ENCODE assay signal across 8 cellular contexts in genomic region chr5:139848508-139849100, GRCh38. TPM values are rescaled to one million over a fixed set of nuclear protein-coding genes. Genes with fewer than 3 reads are reported as not detected.
A peak's percentile ranks its signal among the peaks of the same experiment; 100 is the strongest.
DNase-seq lines count a peak whose midpoint lies in the region; ATAC-seq and TF ChIP-seq lines count a peak whose summit lies in the region.

No MANE protein-coding gene starts in this region.

- peaks cover 16% of the 10 kb centered on the region for H3K27me3 Mint-ChIP-seq in activated T-cell treated with anti-CD3 and anti-CD28 coated beads, Interleukin-2, amount 50 U/mL, for 4 hours (ENCODE audit: low read depth)

- H3K27ac ChIP-seq in left ventricle myocardium inferior (replicated peaks) (peak overlapping the region; percentile 76), skin epidermis (peak overlapping the region in 13 of 21 experiments; percentile 33 to 86 (median 68))

- intact Hi-C loops in left ventricle myocardium inferior (cut with micrococcal nuclease), result loop anchor here (10.0 kb wide), 1 partner anchor 54 kb away; the partner anchor contains the start of gene PSD2

- no peaks in the 10 kb centered on the region for H3K9me3 Mint-ChIP-seq in activated T-cell treated with anti-CD3 and anti-CD28 coated beads, Interleukin-2, amount 50 U/mL, for 4 hours

- H3K36me3 Mint-ChIP-seq in activated T-cell treated with anti-CD3 and anti-CD28 coated beads, Interleukin-2, amount 50 U/mL, for 4 hours (ENCODE audit: insufficient read depth), result no peaks in the 10 kb centered on the region

- no peaks in the 10 kb centered on the region for H3K9me3 ChIP-seq in left ventricle myocardium inferior (replicated peaks)

- peaks cover 40% of the 10 kb centered on the region for H3K4me1 ChIP-seq in left ventricle myocardium inferior

- DNase-seq in AG04449 (ENCODE audit: low read depth, low spot score) (no peak), left ventricle myocardium inferior (no peak), NCI-H526 (lab: John Stamatoyannopoulos, UW) (no peak), SW480 (ENCODE audit: low spot score) (no peak), SHP77 treated with DMSO at 0.1 percent for 48 hours (lab: John Stamatoyannopoulos, UW) (no peak)
- DNase-seq in activated T-cell treated with anti-CD3 and anti-CD28 coated beads, Interleukin-2, amount 50 U/mL, for 4 hours, result peak; percentile 25

- TF ChIP-seq CTCF in AG04449 (IDR thresholded peaks at IDR 0.05; ENCODE audit: insufficient read depth, low read length, missing control alignments) (no peak), left ventricle myocardium inferior (IDR thresholded peaks at IDR 0.05; ENCODE audit: borderline replicate concordance) (no peak)

- CTCF ChIA-PET in AG04449 (lab: Yijun Ruan, JAX), result interaction anchor here (1.0 to 7.6 kb wide), 7 partner anchors 10 to 120 kb away, joined by 3 to 53 read pairs (median 6); no protein-coding TSS in a partner anchor

- H3K4me1 Mint-ChIP-seq in activated T-cell treated with anti-CD3 and anti-CD28 coated beads, Interleukin-2, amount 50 U/mL, for 4 hours (ENCODE audit: low read depth), result peaks cover 16% of the 10 kb centered on the region

- peak; percentile 8 for ATAC-seq in HG02610 (IDR thresholded peaks at IDR 0.05; ENCODE audit: unreplicated experiment)
- peak in 1 of 2 donors; percentile 30 for ATAC-seq in activated T-cell treated with anti-CD3 and anti-CD28 coated beads, Interleukin-2, amount 50 U/mL, for 4 hours

- POLR2A ChIA-PET in AG04449 (lab: Yijun Ruan, JAX), result no interaction called here

- H3K36me3 ChIP-seq in left ventricle myocardium inferior, result peaks cover 4% of the 10 kb centered on the region

- H3K4me3 Mint-ChIP-seq in activated T-cell treated with anti-CD3 and anti-CD28 coated beads, Interleukin-2, amount 50 U/mL, for 4 hours, result peak overlapping the region; percentile 55

- H3K4me3 ChIP-seq in AG04449 (ENCODE audit: low read depth, low read length), result peak overlapping the region; percentile 47
- H3K4me3 ChIP-seq in left ventricle myocardium inferior, result peak overlapping the region; percentile 72
- H3K4me3 ChIP-seq in skin epidermis, result peak overlapping the region; percentile 39 to 63 (median 45)

- H3K27me3 ChIP-seq in left ventricle myocardium inferior (ENCODE audit: low read depth), result peaks cover 10% of the 10 kb centered on the region

RNA-seq across cellular contexts. Expression of gene PSD2, which starts 53.0 kb away (rescaled TPM):
- not detected for total RNA-seq in activated T-cell treated with anti-CD3 and anti-CD28 coated beads, Interleukin-2, amount 50 U/mL, for 4 hours
- not detected for total RNA-seq in left ventricle myocardium inferior
